Comparison of ENCODE assay signal across 27 cellular contexts in genomic region chr2:215293879-215294278, GRCh38. TPM values are rescaled to one million over a fixed set of nuclear protein-coding genes. Genes with fewer than 3 reads are reported as not detected.
DNase-seq lines count a peak whose midpoint lies in the region; ATAC-seq, FAIRE-seq and TF ChIP-seq lines count a peak whose summit lies in the region.
"Had no signal": no experiment of that assay in that cellular context is flagged by ENCODE, and none has a peak within 500 bp of the region (broad histone marks: within the 10 kb centered on the region; RNA-seq: fewer than 3 reads in every experiment).

No MANE protein-coding gene starts in this region.

- H3K27ac ChIP-seq in GM12878 (ENCODE audit: control insufficient read depth, insufficient read depth) = no peak overlapping the region
- H3K27ac ChIP-seq in spleen = no peak overlapping the region
- no peak overlapping the region for H3K27ac ChIP-seq in heart right ventricle
- H3K27ac ChIP-seq: 22Rv1 had no signal

- H3K79me2 ChIP-seq in GM12878 (ENCODE audit: control insufficient read depth, insufficient read depth, low read length) = no peaks in the 10 kb centered on the region

- ATAC-seq in HG02798 (IDR thresholded peaks at IDR 0.05; ENCODE audit: poor library complexity, unreplicated experiment) (peak; percentile 73), GM12878 (peak; percentile 95), heart right ventricle (no peak), GM21723 (IDR thresholded peaks at IDR 0.05; ENCODE audit: unreplicated experiment) (no peak)
- ATAC-seq: Panc1 had no signal

- TF ChIP-seq POLR2A in GM12878 (IDR thresholded peaks at IDR 0.05; ENCODE audit: low read depth, low read length) (no peak), spleen (IDR thresholded peaks at IDR 0.05) (no peak)

- WGBS in GM12878 (ENCODE audit: insufficient coverage, insufficient replicate concordance, low lambda C conversion rate, missing lambda C conversion rate) = 37% methylated on average over 4 of the region's 4 CpGs
- WGBS in spleen, 5 donors = 81 to 91% (median 87%) methylated on average over 4 of the region's 4 CpGs
- 79 to 85% methylated on average over 4 of the region's 4 CpGs for WGBS in heart right ventricle, 2 donors

- CTCF ChIA-PET in GM12878 (lab: Yijun Ruan, JAX) = interaction anchor here (0.6 to 1.9 kb wide), 6 partner anchors 19 to 518 kb away, joined by 3 to 7 read pairs (median 3); no protein-coding TSS in a partner anchor

- BruUV-seq in GM12878 (replicated peaks; lab: Mats Ljungman, UMichigan) = no TSS peak

- FAIRE-seq in GM12878 (lab: Jason Lieb, UNC) = no peak
- FAIRE-seq: GM12891 had no signal

- peak overlapping the region; percentile 44 for H2AFZ ChIP-seq in GM12878 (ENCODE audit: control insufficient read depth, low read depth, low read length)

- H3K9me3 ChIP-seq in GM12878 (replicated peaks; ENCODE audit: control insufficient read depth, insufficient read depth, low read length) (no peaks in the 10 kb centered on the region), spleen (no peaks in the 10 kb centered on the region), heart right ventricle (no peaks in the 10 kb centered on the region)
- H3K9me3 ChIP-seq: BE2C, HAP-1 had no signal

- intact Hi-C loops in GM12878 (cut with micrococcal nuclease; ENCODE audit: unreplicated experiment) = no loop called here
- intact Hi-C loops in spleen (cut with DNase I; ENCODE audit: low total_unique reads) = no loop called here
- intact Hi-C loops in heart right ventricle (cut with DNase I) = no loop called here

- H3K9ac ChIP-seq in GM12878 (ENCODE audit: control insufficient read depth, insufficient read depth, low read length) = no peak overlapping the region

- H3K4me1 ChIP-seq in GM12878 (ENCODE audit: control insufficient read depth, insufficient read depth, low read length) (no peaks in the 10 kb centered on the region), spleen (no peaks in the 10 kb centered on the region), heart right ventricle (no peaks in the 10 kb centered on the region)
- H3K4me1 ChIP-seq: HAP-1 had no signal

- SMC1A ChIA-PET in GM12878 (lab: Charles Lee; ENCODE audit: uncharacterized antibody, unreplicated experiment) = interaction anchor here (0.7 to 2.0 kb wide), 13 partner anchors 13 to 637 kb away, joined by 3 to 13 read pairs (median 3); no protein-coding TSS in a partner anchor

- RAD21 ChIA-PET in GM12878 (lab: Charles Lee; ENCODE audit: unreplicated experiment) = interaction anchor here (0.7 to 1.4 kb wide), 5 partner anchors 13 to 24 kb away, joined by 3 to 6 read pairs (median 3); no protein-coding TSS in a partner anchor

- peak; percentile 14 for DNase-seq in DMS 273 (lab: John Stamatoyannopoulos, UW; ENCODE audit: unreplicated experiment)
- no peak for DNase-seq in DMS 273 treated with DMSO at 0.1 percent for 48 hours (lab: John Stamatoyannopoulos, UW)
- no peak for DNase-seq in GM12878 (ENCODE audit: low read depth, low spot score)
- DNase-seq in spleen = peak; percentile 41
- no peak for DNase-seq in GM13976 (ENCODE audit: low spot score)
- no peak for DNase-seq in heart right ventricle
- DNase-seq: BE2C; Calu3; CD8-positive, alpha-beta memory T cell; EL; GDM1; GOT3; HFFc6; Karpas-422; MV-4-11; NCI-H1105 treated with DMSO at 0.1 percent for 48 hours; NCI-H146; NCI-H1930; NCI-H2227 treated with DMSO at 0.1 percent for 48 hours; NCI-H526 treated with DMSO at 0.1 percent for 48 hours; SHP77 treated with DMSO at 0.1 percent for 48 hours had no signal

- H3K4me3 ChIP-seq in GM12878 (no peak overlapping the region), spleen (no peak overlapping the region), heart right ventricle (no peak overlapping the region)
- H3K4me3 ChIP-seq: HAP-1 had no signal

- TF ChIP-seq CTCF in GM12878 (IDR thresholded peaks at IDR 0.05 in 2 of 3, conservative IDR thresholded peaks at IDR 0.05 in 1 of 3; ENCODE audit: control insufficient read depth in 2 of 3, extremely low read depth in 1 of 3, insufficient read depth in 1 of 3, low read depth in 3 of 3, low read length in 3 of 3) = no peak
- no peak for TF ChIP-seq CTCF in spleen (IDR thresholded peaks at IDR 0.05 in 8 of 11, conservative IDR thresholded peaks at IDR 0.05 in 3 of 11)
- TF ChIP-seq CTCF in GM13976 (IDR thresholded peaks at IDR 0.05; ENCODE audit: borderline replicate concordance, control extremely low read depth, extremely low read depth, insufficient read depth, missing control alignments) = no peak
- no peak for TF ChIP-seq CTCF in heart right ventricle (IDR thresholded peaks at IDR 0.05)

- in situ Hi-C loops in GM12878 (cut with MboI) (no loop called here), GM13976 (cut with MboI; ENCODE audit: low sequenced_read_pairs, unreplicated experiment) (no loop called here)

- TF ChIP-seq RAD21 in GM12878 (IDR thresholded peaks at IDR 0.05; ENCODE audit: insufficient read depth, low read depth, low read length) = no peak

- POLR2A ChIA-PET in GM12878 (lab: Charles Lee) = interaction anchor here (0.5 to 2.6 kb wide), 7 partner anchors 10 to 1456 kb away, joined by 3 to 11 read pairs (median 3); partner anchors contain the start of gene ATIC

- H3K27me3 ChIP-seq in GM12878 (replicated peaks in 1 of 2; ENCODE audit: control insufficient read depth in 2 of 2, insufficient read depth in 2 of 2, low read length in 1 of 2) (no peaks in the 10 kb centered on the region), spleen (replicated peaks in 1 of 7) (no peaks in the 10 kb centered on the region), heart right ventricle (no peaks in the 10 kb centered on the region)
- H3K27me3 ChIP-seq: BE2C had no signal

- no peak overlapping the region for H3K4me2 ChIP-seq in GM12878 (ENCODE audit: control insufficient read depth, insufficient read depth)

- H3K36me3 ChIP-seq in GM12878 (ENCODE audit: control insufficient read depth in 2 of 2, insufficient read depth in 2 of 2, low read length in 1 of 2) (no peaks in the 10 kb centered on the region), spleen (no peaks in the 10 kb centered on the region), heart right ventricle (no peaks in the 10 kb centered on the region)
- H3K36me3 ChIP-seq: BE2C, HAP-1 had no signal

- H4K20me1 ChIP-seq in GM12878 (ENCODE audit: control insufficient read depth, insufficient read depth) = no peaks in the 10 kb centered on the region

- no peak for TF ChIP-seq EP300 in GM12878 (IDR thresholded peaks at IDR 0.05; ENCODE audit: borderline replicate concordance in 1 of 2, control insufficient read depth in 1 of 2, low read depth in 2 of 2, low read length in 2 of 2)

TF ChIP-seq in GM12878, 131 proteins besides CTCF, POLR2A, EP300 and RAD21 (continues in another document):
- TF ChIP-seq EGR1 (IDR thresholded peaks at IDR 0.05; ENCODE audit: borderline replicate concordance in 1 of 2, low read depth in 2 of 2, low read length in 2 of 2) (no peak), IKZF2 (IDR thresholded peaks at IDR 0.05) (peak; percentile 26 to 32; a peak in 2 of 4 replicates), ZNF207 (IDR thresholded peaks at IDR 0.05; ENCODE audit: borderline replicate concordance) (no peak), SMAD1 (IDR thresholded peaks at IDR 0.05; ENCODE audit: low read depth, partially characterized antibody) (no peak), RUNX3 (IDR thresholded peaks at IDR 0.05; ENCODE audit: low read length) (0 out of 2 replicates have a peak, but pooled peaks have one; percentile 11), MTA2 (IDR thresholded peaks at IDR 0.05; ENCODE audit: low read depth) (peak; percentile 62; the same call in 1 of the 2 replicates)

RNA-seq across cellular contexts. Expression of gene ATIC, which starts 18.0 kb away (rescaled TPM):
- 135 TPM in 2 replicates for total RNA-seq in GM12878 (2013; cell fraction: nucleolus; rRNA removed)
- total RNA-seq in GM12878 (2014; rRNA removed) (80.4 and 87.9 TPM in 2 replicates), GM12878 (2014; rRNA removed; fragmentation: Illumina TruSeq; extraction: Trizol) (45.1 and 58.7 TPM in 2 replicates), GM12878 (2021) (289 and 300 TPM in 2 replicates), spleen (100 to 1,000 TPM in 1 of 7 donors, 10 to 100 TPM in 6; 50.5 to 101 (median 76.6) TPM), heart right ventricle (10 to 100 TPM; 36.1 to 62.6 (median 47.0) TPM)
- polyA plus RNA-seq in GM12878 (2011; ENCODE audit: low read depth) = 331 TPM
- polyA plus RNA-seq in GM12878 (2011; rRNA removed) (140 and 192 TPM in 2 replicates), GM12878 (2014; fragmentation: Illumina TruSeq; extraction: Trizol) (348 and 366 TPM in 2 replicates), GM12878 (2014; fragmentation: Nextera tagmentation; extraction: Ambion mirVana) (100 to 1,000 TPM; 313 to 518 TPM), GM12878 (2014; rRNA removed) (174 and 183 TPM in 2 replicates), GM12878 (2016; fragmentation: Nextera tagmentation; extraction: Ambion mirVana) (100 to 1,000 TPM; 384 to 407 TPM), spleen (100 to 1,000 TPM; 136 to 165 (median 141) TPM), heart right ventricle (100 to 1,000 TPM in 1 of 2 donors, 10 to 100 TPM in 1; 90.1 to 106 TPM)
- polyA plus RNA-seq in GM12878 (2011; cell fraction: cytosol; rRNA removed) = 180 and 182 TPM in 2 replicates
- 200 and 239 TPM in 2 replicates for polyA plus RNA-seq in GM12878 (2011; cell fraction: nucleus; rRNA removed)
- polyA plus RNA-seq in GM12878 (2012) = 219 and 289 TPM in 2 replicates
- 236 and 397 TPM in 2 replicates for polyA minus RNA-seq in GM12878 (2011; rRNA and poly(A)+ RNA removed)
- polyA minus RNA-seq in GM12878 (2011; cell fraction: cytosol; rRNA and poly(A)+ RNA removed) = 142 and 164 TPM in 2 replicates
- 59.2 and 86.9 TPM in 2 replicates for polyA minus RNA-seq in GM12878 (2011; cell fraction: nucleus; rRNA and poly(A)+ RNA removed)

Comparison
In these comparisons a context has a peak if more than half of its experiments do, and no peak if none do; other contexts are left out.
1. DNase-seq: peak in DMS 273 (single experiment) and spleen (single experiment); none in DMS 273 treated with DMSO at 0.1 percent for 48 hours (single experiment), GM12878 (single experiment), GM13976 (single experiment) and heart right ventricle (0 of 2).
2. ATAC-seq: peak in HG02798 (single experiment) and GM12878 (single experiment); none in heart right ventricle (0 of 8) and GM21723 (single experiment).